1 cellular context compared by ENCODE assay signal in the genomic region with DNA sequence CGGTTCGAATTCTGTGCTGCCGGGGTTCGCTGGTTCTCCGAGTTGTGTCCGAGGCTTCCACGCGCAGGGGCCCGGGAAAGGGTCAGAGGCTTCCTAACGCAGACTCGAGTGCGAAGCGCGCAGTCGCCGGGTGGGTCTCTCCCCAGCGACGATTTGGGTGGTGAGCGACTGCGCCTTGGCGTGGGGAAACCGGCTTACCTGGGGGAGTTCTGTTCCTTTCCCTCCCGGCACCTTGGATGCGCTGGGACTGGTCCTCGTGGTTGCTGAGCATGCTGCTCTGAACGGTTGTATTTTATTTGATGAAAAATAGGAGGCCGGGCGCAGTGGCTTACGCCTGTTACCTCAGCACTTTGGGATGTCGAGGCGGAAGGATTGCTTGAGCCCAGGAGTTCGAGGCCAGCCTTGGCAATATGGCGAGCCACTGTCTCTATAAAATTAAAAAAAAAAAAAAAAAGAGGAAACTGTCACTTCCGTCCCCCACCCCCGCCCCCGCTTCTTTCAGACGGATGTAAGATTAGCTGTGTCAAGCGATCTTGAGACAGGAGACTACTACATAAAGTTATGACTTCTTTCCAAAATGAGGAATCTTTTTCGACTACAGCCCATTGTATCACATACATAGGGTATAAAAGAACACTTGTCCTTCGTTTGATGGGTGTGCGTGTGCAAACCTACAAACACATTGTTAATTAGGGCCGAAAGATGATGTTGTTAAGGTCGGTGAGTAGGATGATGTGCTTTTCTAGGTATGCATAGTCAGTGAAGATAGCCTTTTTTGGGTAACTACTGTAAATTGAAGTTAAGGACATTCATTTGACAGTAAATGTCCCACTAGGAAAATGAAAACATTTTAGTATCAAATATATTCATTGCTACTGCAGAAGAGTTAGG.
A peak's percentile ranks its signal among the peaks of the same experiment; 100 is the strongest.
TF ChIP-seq lines count a peak whose summit lies in the region.

A gene with protein sequence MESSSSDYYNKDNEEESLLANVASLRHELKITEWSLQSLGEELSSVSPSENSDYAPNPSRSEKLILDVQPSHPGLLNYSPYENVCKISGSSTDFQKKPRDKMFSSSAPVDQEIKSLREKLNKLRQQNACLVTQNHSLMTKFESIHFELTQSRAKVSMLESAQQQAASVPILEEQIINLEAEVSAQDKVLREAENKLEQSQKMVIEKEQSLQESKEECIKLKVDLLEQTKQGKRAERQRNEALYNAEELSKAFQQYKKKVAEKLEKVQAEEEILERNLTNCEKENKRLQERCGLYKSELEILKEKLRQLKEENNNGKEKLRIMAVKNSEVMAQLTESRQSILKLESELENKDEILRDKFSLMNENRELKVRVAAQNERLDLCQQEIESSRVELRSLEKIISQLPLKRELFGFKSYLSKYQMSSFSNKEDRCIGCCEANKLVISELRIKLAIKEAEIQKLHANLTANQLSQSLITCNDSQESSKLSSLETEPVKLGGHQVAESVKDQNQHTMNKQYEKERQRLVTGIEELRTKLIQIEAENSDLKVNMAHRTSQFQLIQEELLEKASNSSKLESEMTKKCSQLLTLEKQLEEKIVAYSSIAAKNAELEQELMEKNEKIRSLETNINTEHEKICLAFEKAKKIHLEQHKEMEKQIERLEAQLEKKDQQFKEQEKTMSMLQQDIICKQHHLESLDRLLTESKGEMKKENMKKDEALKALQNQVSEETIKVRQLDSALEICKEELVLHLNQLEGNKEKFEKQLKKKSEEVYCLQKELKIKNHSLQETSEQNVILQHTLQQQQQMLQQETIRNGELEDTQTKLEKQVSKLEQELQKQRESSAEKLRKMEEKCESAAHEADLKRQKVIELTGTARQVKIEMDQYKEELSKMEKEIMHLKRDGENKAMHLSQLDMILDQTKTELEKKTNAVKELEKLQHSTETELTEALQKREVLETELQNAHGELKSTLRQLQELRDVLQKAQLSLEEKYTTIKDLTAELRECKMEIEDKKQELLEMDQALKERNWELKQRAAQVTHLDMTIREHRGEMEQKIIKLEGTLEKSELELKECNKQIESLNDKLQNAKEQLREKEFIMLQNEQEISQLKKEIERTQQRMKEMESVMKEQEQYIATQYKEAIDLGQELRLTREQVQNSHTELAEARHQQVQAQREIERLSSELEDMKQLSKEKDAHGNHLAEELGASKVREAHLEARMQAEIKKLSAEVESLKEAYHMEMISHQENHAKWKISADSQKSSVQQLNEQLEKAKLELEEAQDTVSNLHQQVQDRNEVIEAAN (N-terminal part only) (plus strand): TSS at position 2 of the 891 bp plus-strand sequence. CDS start 2,638 bp downstream, outside the sequence.

TF ChIP-seq in WTC11, 78 proteins besides CTCF, POLR2A, EP300 and RAD21 (continued from another document):
- TF ChIP-seq TEAD1 (CRISPR knock-in tag; IDR thresholded peaks at IDR 0.05) (0 out of 2 replicates have a peak, but pooled peaks have one; percentile 28), CREB1 (CRISPR knock-in tag; IDR thresholded peaks at IDR 0.05) (0 out of 2 replicates have a peak, but pooled peaks have one; percentile 29), ATF1 (CRISPR knock-in tag; IDR thresholded peaks at IDR 0.05) (0 out of 2 replicates have a peak, but pooled peaks have one; percentile 25)
- TF ChIP-seq, protein P1, sequence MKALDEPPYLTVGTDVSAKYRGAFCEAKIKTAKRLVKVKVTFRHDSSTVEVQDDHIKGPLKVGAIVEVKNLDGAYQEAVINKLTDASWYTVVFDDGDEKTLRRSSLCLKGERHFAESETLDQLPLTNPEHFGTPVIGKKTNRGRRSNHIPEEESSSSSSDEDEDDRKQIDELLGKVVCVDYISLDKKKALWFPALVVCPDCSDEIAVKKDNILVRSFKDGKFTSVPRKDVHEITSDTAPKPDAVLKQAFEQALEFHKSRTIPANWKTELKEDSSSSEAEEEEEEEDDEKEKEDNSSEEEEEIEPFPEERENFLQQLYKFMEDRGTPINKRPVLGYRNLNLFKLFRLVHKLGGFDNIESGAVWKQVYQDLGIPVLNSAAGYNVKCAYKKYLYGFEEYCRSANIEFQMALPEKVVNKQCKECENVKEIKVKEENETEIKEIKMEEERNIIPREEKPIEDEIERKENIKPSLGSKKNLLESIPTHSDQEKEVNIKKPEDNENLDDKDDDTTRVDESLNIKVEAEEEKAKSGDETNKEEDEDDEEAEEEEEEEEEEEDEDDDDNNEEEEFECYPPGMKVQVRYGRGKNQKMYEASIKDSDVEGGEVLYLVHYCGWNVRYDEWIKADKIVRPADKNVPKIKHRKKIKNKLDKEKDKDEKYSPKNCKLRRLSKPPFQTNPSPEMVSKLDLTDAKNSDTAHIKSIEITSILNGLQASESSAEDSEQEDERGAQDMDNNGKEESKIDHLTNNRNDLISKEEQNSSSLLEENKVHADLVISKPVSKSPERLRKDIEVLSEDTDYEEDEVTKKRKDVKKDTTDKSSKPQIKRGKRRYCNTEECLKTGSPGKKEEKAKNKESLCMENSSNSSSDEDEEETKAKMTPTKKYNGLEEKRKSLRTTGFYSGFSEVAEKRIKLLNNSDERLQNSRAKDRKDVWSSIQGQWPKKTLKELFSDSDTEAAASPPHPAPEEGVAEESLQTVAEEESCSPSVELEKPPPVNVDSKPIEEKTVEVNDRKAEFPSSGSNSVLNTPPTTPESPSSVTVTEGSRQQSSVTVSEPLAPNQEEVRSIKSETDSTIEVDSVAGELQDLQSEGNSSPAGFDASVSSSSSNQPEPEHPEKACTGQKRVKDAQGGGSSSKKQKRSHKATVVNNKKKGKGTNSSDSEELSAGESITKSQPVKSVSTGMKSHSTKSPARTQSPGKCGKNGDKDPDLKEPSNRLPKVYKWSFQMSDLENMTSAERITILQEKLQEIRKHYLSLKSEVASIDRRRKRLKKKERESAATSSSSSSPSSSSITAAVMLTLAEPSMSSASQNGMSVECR (CRISPR knock-in tag; IDR thresholded peaks at IDR 0.05; ENCODE audit: borderline replicate concordance), result 0 out of 2 replicates have a peak, but pooled peaks have one; percentile 47
TF ChIP-seq in WTC11: peak in this region for 6.
